ENCODE assay signal across 10 cellular contexts in the genomic region with DNA sequence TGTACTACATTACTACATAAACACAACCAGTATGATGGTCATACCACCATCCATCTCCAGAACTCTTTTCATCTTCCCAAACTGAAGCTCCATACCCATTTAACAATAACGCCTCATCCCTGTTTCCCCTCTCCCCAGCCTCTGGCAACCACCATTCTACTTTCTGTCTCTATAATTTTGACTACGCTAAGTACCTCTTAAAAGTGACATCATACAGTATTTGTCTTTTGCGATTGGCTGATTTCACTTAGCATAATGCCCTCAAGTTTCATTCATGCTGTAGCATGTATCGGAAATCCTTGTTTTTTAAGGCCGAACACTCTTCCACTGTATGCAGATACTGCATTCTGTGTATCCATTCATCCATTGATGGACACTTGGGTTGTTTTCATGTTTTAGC. TPM values are rescaled to one million over a fixed set of nuclear protein-coding genes. Genes with fewer than 3 reads are reported as not detected.
"Had no signal": no experiment of that assay in that cellular context is flagged by ENCODE, and none has a peak within 500 bp of the region (broad histone marks: within the 10 kb centered on the region; RNA-seq: fewer than 3 reads in every experiment).

No MANE protein-coding gene starts in this region.

- H3K4me3 ChIP-seq: GM23338, K562 had no signal

- FAIRE-seq: H1, H54, K562 had no signal

- H3K4me2 ChIP-seq: GM23338 had no signal

- H3K27ac ChIP-seq: HL-60 had no signal

- H3K27ac Mint-ChIP-seq: GM23338, HFFc6 had no signal

- ATAC-seq: GM23338, K562 had no signal

- DNase-seq: H9, HCEC 1CT, HFFc6, IMR-90 had no signal

- H2AFZ ChIP-seq: GM23338 had no signal

- H3K4me3 Mint-ChIP-seq: GM23338, H9, HFFc6 had no signal

- H3K9me3 Mint-ChIP-seq: GM23338, H9, HFFc6 had no signal

RNA-seq across cellular contexts. Expression of a gene that starts 29.7 kb away (rescaled TPM):
- total RNA-seq: HFFc6, HT1080, IMR-90, K562 had no signal
- polyA plus RNA-seq: IMR-90, K562 had no signal
